8 cellular contexts compared by ENCODE assay signal in genomic region chr10:80472234-80473095, GRCh38. TPM values are rescaled to one million over a fixed set of nuclear protein-coding genes. Genes with fewer than 3 reads are reported as not detected.
A peak's percentile ranks its signal among the peaks of the same experiment; 100 is the strongest.
DNase-seq lines count a peak whose midpoint lies in the region; ATAC-seq, FAIRE-seq and TF ChIP-seq lines count a peak whose summit lies in the region.

No MANE protein-coding gene starts in this region.

- WGBS in smooth muscle cell (ENCODE audit: low lambda C conversion rate), result 75% methylated on average over 9 of the region's 9 CpGs

- H3K9me3 Mint-ChIP-seq in dendritic cell treated with granulocyte-macrophage colony-stimulating factor and Interleukin-4, amounts not matched to agents 40 ng/mL and 50 ng/mL, for 4 days, result no peaks in the 10 kb centered on the region

- H3K4me3 ChIP-seq in smooth muscle cell, result no peak overlapping the region
- H3K4me3 ChIP-seq in MM.1S (ENCODE audit: low read length), result no peak overlapping the region
- no peak overlapping the region for H3K4me3 ChIP-seq in WERI-Rb-1 (ENCODE audit: low read depth, low read length)

- H3K27me3 Mint-ChIP-seq in dendritic cell treated with granulocyte-macrophage colony-stimulating factor and Interleukin-4, amounts not matched to agents 40 ng/mL and 50 ng/mL, for 4 days, result no peaks in the 10 kb centered on the region

- H3K27me3 ChIP-seq in smooth muscle cell (ENCODE audit: low read depth) (no peaks in the 10 kb centered on the region), MM.1S (replicated peaks; ENCODE audit: insufficient read depth, low read length) (no peaks in the 10 kb centered on the region), WERI-Rb-1 (ENCODE audit: insufficient read depth, low read depth, severe bottlenecking) (no peaks in the 10 kb centered on the region)

- ATAC-seq in GM21786 (IDR thresholded peaks at IDR 0.05; ENCODE audit: unreplicated experiment), result peak; percentile 87

- peaks cover 79% of the 10 kb centered on the region for H3K36me3 Mint-ChIP-seq in dendritic cell treated with granulocyte-macrophage colony-stimulating factor and Interleukin-4, amounts not matched to agents 40 ng/mL and 50 ng/mL, for 4 days (ENCODE audit: low read depth)

- H3K4me1 ChIP-seq in smooth muscle cell (ENCODE audit: low read depth) (peaks cover 33% of the 10 kb centered on the region), MM.1S (ENCODE audit: low read length) (no peaks in the 10 kb centered on the region)

- no peaks in the 10 kb centered on the region for H3K9me2 ChIP-seq in MM.1S (replicated peaks; ENCODE audit: insufficient read depth, low read length)

- H3K27ac ChIP-seq in smooth muscle cell (ENCODE audit: low read depth) (peak overlapping the region; percentile 95), MM.1S (ENCODE audit: low read length) (no peak overlapping the region), WERI-Rb-1 (no peak overlapping the region)

- H3K4me2 ChIP-seq in smooth muscle cell, result no peak overlapping the region
- no peak overlapping the region for H3K4me2 ChIP-seq in MM.1S (ENCODE audit: low read depth, low read length)

- H3K9me3 ChIP-seq in smooth muscle cell (replicated peaks; ENCODE audit: low read depth) (no peaks in the 10 kb centered on the region), MM.1S (replicated peaks; ENCODE audit: insufficient read depth, low read length) (no peaks in the 10 kb centered on the region), WERI-Rb-1 (ENCODE audit: severe bottlenecking) (no peaks in the 10 kb centered on the region)

- peak; percentile 56 for DNase-seq in GM18507 (ENCODE audit: extremely low spot score, insufficient read length, low read depth)
- peak; percentile 82 for DNase-seq in NCI-H226
- no peak for DNase-seq in smooth muscle cell (lab: John Stamatoyannopoulos, UW; ENCODE audit: unreplicated experiment)
- no peak for DNase-seq in MM.1S
- no peak for DNase-seq in HT-29 (ENCODE audit: low spot score)
- no peak for DNase-seq in WERI-Rb-1

- H3K4me3 Mint-ChIP-seq in dendritic cell treated with granulocyte-macrophage colony-stimulating factor and Interleukin-4, amounts not matched to agents 40 ng/mL and 50 ng/mL, for 4 days, result no peak overlapping the region

- FAIRE-seq in GM18507 (lab: Jason Lieb, UNC), result peak; percentile 91

- H3K36me3 ChIP-seq in smooth muscle cell (ENCODE audit: low read depth) (no peaks in the 10 kb centered on the region), MM.1S (replicated peaks; ENCODE audit: insufficient read depth, low read length) (no peaks in the 10 kb centered on the region), WERI-Rb-1 (peaks cover 27% of the 10 kb centered on the region)

- H2AFZ ChIP-seq in smooth muscle cell (ENCODE audit: low read depth) (no peak overlapping the region), MM.1S (ENCODE audit: low read length) (no peak overlapping the region)

- H3K27ac Mint-ChIP-seq in dendritic cell treated with granulocyte-macrophage colony-stimulating factor and Interleukin-4, amounts not matched to agents 40 ng/mL and 50 ng/mL, for 4 days, result peak overlapping the region; percentile 65

- peak overlapping the region; percentile 14 for H3K9ac ChIP-seq in smooth muscle cell (ENCODE audit: low read depth)
- no peak overlapping the region for H3K9ac ChIP-seq in MM.1S (ENCODE audit: low read length)

- intact Hi-C loops in dendritic cell treated with granulocyte-macrophage colony-stimulating factor and Interleukin-4, amounts not matched to agents 40 ng/mL and 50 ng/mL, for 4 days (cut with micrococcal nuclease), result no loop called here

- H4K20me1 ChIP-seq in smooth muscle cell (ENCODE audit: low read depth) (peaks cover 43% of the 10 kb centered on the region), MM.1S (ENCODE audit: insufficient read depth, low read length) (no peaks in the 10 kb centered on the region; the same call in 1 of the 2 replicates)

- H3F3A ChIP-seq in smooth muscle cell (ENCODE audit: low read depth) (peaks cover 17% of the 10 kb centered on the region), MM.1S (ENCODE audit: insufficient read depth, low read length) (no peaks in the 10 kb centered on the region)

- H3K4me1 Mint-ChIP-seq in dendritic cell treated with granulocyte-macrophage colony-stimulating factor and Interleukin-4, amounts not matched to agents 40 ng/mL and 50 ng/mL, for 4 days (ENCODE audit: low read depth), result peaks cover 87% of the 10 kb centered on the region

- TF ChIP-seq CTCF in smooth muscle cell (IDR thresholded peaks at IDR 0.05; ENCODE audit: borderline replicate concordance, insufficient read depth, poor library complexity, severe bottlenecking) (no peak), MM.1S (IDR thresholded peaks at IDR 0.05; ENCODE audit: low read length) (no peak), WERI-Rb-1 (IDR thresholded peaks at IDR 0.05; ENCODE audit: low read depth, low read length) (no peak)

- peaks cover 72% of the 10 kb centered on the region for H3K79me2 ChIP-seq in smooth muscle cell (ENCODE audit: low read depth)
- H3K79me2 ChIP-seq in MM.1S (ENCODE audit: low read length), result no peaks in the 10 kb centered on the region

RNA-seq across cellular contexts. Expression of gene TSPAN14, which starts 18.4 kb away (rescaled TPM):
- 39.8 and 42.7 TPM in 2 replicates for total RNA-seq in smooth muscle cell
- 46.3 and 82.5 TPM in 2 replicates for polyA plus RNA-seq in smooth muscle cell
- total RNA-seq in HT-29 (2014; rRNA removed; shearing (Covaris generic)), result 58.3 and 65.1 TPM in 2 replicates

Comparison
In these comparisons a context has a peak if more than half of its experiments do, and no peak if none do; other contexts are left out.
1. DNase-seq: peak in GM18507 (single experiment) and NCI-H226 (single experiment); none in smooth muscle cell (single experiment), MM.1S (single experiment), HT-29 (single experiment) and WERI-Rb-1 (single experiment).